ENCODE assay signal across 27 cellular contexts in genomic region chr6:56961151-56961550, GRCh38. TPM values are rescaled to one million over a fixed set of nuclear protein-coding genes. Genes with fewer than 3 reads are reported as not detected.
A peak's percentile ranks its signal among the peaks of the same experiment; 100 is the strongest.
DNase-seq lines count a peak whose midpoint lies in the region; ATAC-seq, FAIRE-seq and TF ChIP-seq lines count a peak whose summit lies in the region.
"Had no signal": no experiment of that assay in that cellular context is flagged by ENCODE, and none has a peak within 500 bp of the region (broad histone marks: within the 10 kb centered on the region; RNA-seq: fewer than 3 reads in every experiment).

No MANE protein-coding gene starts in this region.

- H2AFZ ChIP-seq in Loucy (ENCODE audit: low read length): peak overlapping the region; percentile 56; the same call in 1 of the 2 replicates
- H2AFZ ChIP-seq: PC-9 had no signal

- H3K9me3 ChIP-seq in Loucy (ENCODE audit: insufficient read depth, low read depth, low read length): no peaks in the 10 kb centered on the region
- H3K9me3 ChIP-seq: heart left ventricle, SJCRH30, thoracic aorta had no signal

- in situ Hi-C loops in GM13977 (cut with MboI; ENCODE audit: low pct_unique_long_range_greater_than_20kb, low sequenced_read_pairs, unreplicated experiment) (no loop called here), astrocyte of the cerebellum (cut with HindIII; ENCODE audit: low sequenced_read_pairs) (no loop called here)

- no peaks in the 10 kb centered on the region; the same call in 1 of the 2 replicates for H3F3A ChIP-seq in Loucy (ENCODE audit: low read depth)

- peak overlapping the region; percentile 52 for H3K9ac ChIP-seq in Loucy (ENCODE audit: low read depth, low read length, poor library complexity, severe bottlenecking)

- no peak for DNase-seq in GM13977 (ENCODE audit: low spot score)
- DNase-seq in astrocyte of the cerebellum (ENCODE audit: low read depth): no peak
- peak; percentile 11 for DNase-seq in renal cortical epithelial cell (ENCODE audit: low read depth)
- no peak for DNase-seq in DMS79 (lab: John Stamatoyannopoulos, UW)
- no peak for DNase-seq in GM19239 (ENCODE audit: insufficient read length, low spot score)
- DNase-seq: activated naive CD4-positive, alpha-beta T cell treated with anti-CD3 and anti-CD28 coated beads, Interleukin-2, amount 10 ng/mL, durations not matched to agents 7 days and 5 days; activated T-cell treated with anti-CD3 and anti-CD28 coated beads, Interleukin-2, amount 50 U/mL, for 72 hours; AML-193; caudate nucleus; dermis blood vessel endothelial cell; DMS79 treated with DMSO at 0.1 percent for 48 hours; heart left ventricle; midbrain; MV-4-11; natural killer cell; NCI-H187 treated with DMSO at 0.1 percent for 48 hours; PC-9; SJCRH30; stimulated activated CD4-positive, alpha-beta T cell treated with anti-CD3 and anti-CD28 coated beads, Interleukin-2, amount 100 ng/mL, for 48 hours; stimulated activated naive CD4-positive, alpha-beta T cell; T-helper 1 cell had no signal

- TF ChIP-seq CTCF in GM13977 (IDR thresholded peaks at IDR 0.05; ENCODE audit: extremely low read depth, insufficient read depth, missing control alignments): peak; percentile 43
- TF ChIP-seq CTCF in Loucy (conservative IDR thresholded peaks at IDR 0.05; ENCODE audit: low read length): peak; percentile 70
- peak; percentile 4 for TF ChIP-seq CTCF in astrocyte of the cerebellum (IDR thresholded peaks at IDR 0.05; ENCODE audit: low read depth, low read length, missing control alignments)

- ATAC-seq in HG02623 (IDR thresholded peaks at IDR 0.05; ENCODE audit: unreplicated experiment): no peak
- ATAC-seq: activated T-cell treated with anti-CD3 and anti-CD28 coated beads, Interleukin-2, amount 50 U/mL, for 72 hours; heart left ventricle; natural killer cell had no signal

- no peaks in the 10 kb centered on the region for H3K36me3 ChIP-seq in Loucy (ENCODE audit: insufficient read depth, low read length)
- H3K36me3 ChIP-seq: heart left ventricle, SJCRH30, thoracic aorta had no signal

- H3K79me2 ChIP-seq in Loucy (ENCODE audit: insufficient read depth, low read length): peaks cover 19% of the 10 kb centered on the region

- peak overlapping the region; percentile 48 for H3K4me2 ChIP-seq in Loucy (ENCODE audit: low read depth, low read length, poor library complexity, severe bottlenecking)
- H3K4me2 ChIP-seq: PC-9 had no signal

- no peak for FAIRE-seq in GM19239 (lab: Jason Lieb, UNC)
- FAIRE-seq: endothelial cell of umbilical vein, GM18507, TTC549 had no signal

- H3K4me1 ChIP-seq in Loucy (ENCODE audit: insufficient read depth, low read length, poor library complexity, severe bottlenecking): peaks cover 60% of the 10 kb centered on the region
- H3K4me1 ChIP-seq: heart left ventricle had no signal

- no peaks in the 10 kb centered on the region for H4K20me1 ChIP-seq in Loucy (ENCODE audit: insufficient read depth, low read length, poor library complexity, severe bottlenecking)

- H3K9me2 ChIP-seq in Loucy (replicated peaks; ENCODE audit: low read depth, low read length): no peaks in the 10 kb centered on the region

- H3K4me3 ChIP-seq in Loucy (ENCODE audit: low read length, poor library complexity, severe bottlenecking) (peak overlapping the region; percentile 17), astrocyte of the cerebellum (ENCODE audit: low read depth, low read length) (no peak overlapping the region)
- H3K4me3 ChIP-seq: heart left ventricle, PC-9, SJCRH30, thoracic aorta had no signal

- no peaks in the 10 kb centered on the region for H3K27me3 ChIP-seq in Loucy (ENCODE audit: insufficient read depth, low read length, poor library complexity, severe bottlenecking)
- H3K27me3 ChIP-seq: SJCRH30 had no signal

RNA-seq across cellular contexts. Expression of gene BEND6, which starts 6.2 kb away (rescaled TPM):
- 2.1 and 7.4 TPM in 2 replicates for total RNA-seq in renal cortical epithelial cell
- total RNA-seq: natural killer cell had no signal

Comparison
In these comparisons a context has a peak if more than half of its experiments do, and no peak if none do; other contexts are left out.
1. CTCF ChIP-seq: peak in every context shown above with its lines; median percentile 70 in Loucy; 43 in GM13977; 4 in astrocyte of the cerebellum.